In the genomic region with DNA sequence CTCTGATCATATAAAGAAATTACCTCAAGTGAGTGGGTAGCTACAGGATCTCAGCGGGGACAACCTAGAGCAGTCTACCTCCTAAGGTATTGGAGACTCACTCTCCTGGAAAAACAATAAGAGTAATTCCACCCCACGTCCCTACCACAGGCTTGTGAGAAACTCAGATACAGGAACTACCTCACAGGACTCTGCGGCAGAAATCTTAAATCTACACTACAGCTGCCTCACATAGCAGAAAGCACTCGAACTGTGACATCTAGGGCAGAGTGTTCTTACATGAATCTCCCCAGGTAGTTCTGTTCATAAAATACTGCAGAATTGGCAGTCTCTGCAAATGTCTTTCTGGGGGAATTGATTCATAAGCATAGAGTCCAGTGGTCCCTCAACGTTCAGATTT, we compare ENCODE assay signal across 18 cellular contexts.
"Had no signal": no experiment of that assay in that cellular context is flagged by ENCODE, and none has a peak within 500 bp of the region (broad histone marks: within the 10 kb centered on the region; RNA-seq: fewer than 3 reads in every experiment).

No MANE protein-coding gene starts in this region.

- ATAC-seq: foreskin keratinocyte; gastroesophageal sphincter; left colon; left lung; left ventricle myocardium superior; lower lobe of right lung; naive thymus-derived CD4-positive, alpha-beta T cell had no signal

- DNase-seq: dermis blood vessel endothelial cell; dorsolateral prefrontal cortex; effector CD4-positive, alpha-beta T cell; effector memory CD4-positive, alpha-beta T cell; foreskin keratinocyte; heart left ventricle; hypothalamus; immature natural killer cell; islet precursor cell; kidney; left colon; left lung; left ventricle myocardium superior; lower lobe of right lung; mesenchymal stem cell; midbrain; naive thymus-derived CD4-positive, alpha-beta T cell had no signal
